ENCODE assay signal across 10 cellular contexts in the genomic region with DNA sequence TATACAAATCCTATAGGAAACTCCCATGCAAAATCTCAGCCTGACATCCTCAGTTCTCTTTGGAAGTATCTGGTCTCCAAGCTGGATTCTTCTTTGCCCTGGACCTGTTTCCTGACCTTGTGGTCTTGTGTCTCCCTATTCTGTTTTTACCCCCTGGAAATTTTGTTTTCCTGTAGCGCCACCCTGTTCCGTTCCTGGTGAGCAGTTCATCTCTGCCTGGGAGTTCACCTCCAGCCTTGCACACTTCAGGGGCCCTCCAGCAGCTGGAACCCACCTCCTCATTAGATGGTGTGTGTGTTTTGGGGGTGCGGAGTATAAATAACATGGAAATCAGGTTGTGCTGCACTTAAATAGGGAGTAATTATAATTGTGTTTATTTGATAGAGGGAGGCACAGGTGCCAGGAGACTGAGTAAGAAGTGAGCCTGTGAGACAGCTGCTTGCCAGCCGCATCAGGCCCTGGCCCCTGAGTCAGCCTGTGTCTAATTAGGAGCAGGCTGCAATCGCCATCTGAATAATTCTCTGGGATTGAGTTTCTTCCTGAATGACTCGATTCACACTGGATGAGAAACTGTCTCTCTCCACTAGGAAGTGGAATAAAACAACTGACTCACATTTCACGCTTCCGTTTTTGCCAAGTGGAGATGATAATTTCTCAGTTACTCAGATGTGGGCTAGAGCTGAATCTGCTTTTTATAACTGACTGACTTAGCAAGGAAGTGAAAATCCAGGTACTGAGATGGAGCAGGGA.
DNase-seq lines count a peak whose midpoint lies in the region; ATAC-seq, FAIRE-seq and TF ChIP-seq lines count a peak whose summit lies in the region.
"Had no signal": no experiment of that assay in that cellular context is flagged by ENCODE, and none has a peak within 500 bp of the region (broad histone marks: within the 10 kb centered on the region; RNA-seq: fewer than 3 reads in every experiment).

No MANE protein-coding gene starts in this region.

- no peaks in the 10 kb centered on the region for H3K27me3 Mint-ChIP-seq in activated CD8-positive, alpha-beta T cell treated with anti-CD3 and anti-CD28 coated beads, Interleukin-2, amount 10 ng/mL, durations not matched to agents 7 days and 5 days (ENCODE audit: low read depth)
- H3K27me3 Mint-ChIP-seq: activated naive CD8-positive, alpha-beta T cell had no signal

- H3K36me3 Mint-ChIP-seq in activated CD8-positive, alpha-beta T cell treated with anti-CD3 and anti-CD28 coated beads, Interleukin-2, amount 10 ng/mL, durations not matched to agents 7 days and 5 days (ENCODE audit: low read depth): no peaks in the 10 kb centered on the region
- H3K36me3 Mint-ChIP-seq: activated naive CD8-positive, alpha-beta T cell had no signal

- no peak overlapping the region for H3K4me3 Mint-ChIP-seq in activated CD8-positive, alpha-beta T cell treated with anti-CD3 and anti-CD28 coated beads, Interleukin-2, amount 10 ng/mL, durations not matched to agents 7 days and 5 days
- H3K4me3 Mint-ChIP-seq: activated naive CD8-positive, alpha-beta T cell had no signal

- H3K36me3 ChIP-seq in small intestine (ENCODE audit: control insufficient read depth in 2 of 2, insufficient read depth in 2 of 2, low read length in 2 of 2): no peaks in the 10 kb centered on the region

- no peaks in the 10 kb centered on the region for H3K9me3 ChIP-seq in small intestine (ENCODE audit: control insufficient read depth, low read depth)

- H3K9me3 Mint-ChIP-seq in activated CD8-positive, alpha-beta T cell treated with anti-CD3 and anti-CD28 coated beads, Interleukin-2, amount 10 ng/mL, durations not matched to agents 7 days and 5 days (ENCODE audit: insufficient read depth): no peaks in the 10 kb centered on the region

- H3K4me3 ChIP-seq in retinal pigment epithelial cell (ENCODE audit: low read length): no peak overlapping the region
- H3K4me3 ChIP-seq in small intestine (ENCODE audit: low read depth in 1 of 2, low read length in 2 of 2): no peak overlapping the region

- H3K27me3 ChIP-seq in small intestine (ENCODE audit: control insufficient read depth in 2 of 2, insufficient read depth in 2 of 2, low read length in 2 of 2): peaks cover 2% of the 10 kb centered on the region in 2 donors

- no peak for FAIRE-seq in small intestine (lab: Jason Lieb, UNC)

- H3K27ac Mint-ChIP-seq in activated CD8-positive, alpha-beta T cell treated with anti-CD3 and anti-CD28 coated beads, Interleukin-2, amount 10 ng/mL, durations not matched to agents 7 days and 5 days: no peak overlapping the region
- H3K27ac Mint-ChIP-seq: activated naive CD8-positive, alpha-beta T cell had no signal

- 74 to 77% (median 74%) methylated on average over 8 of the region's 8 CpGs for WGBS in small intestine, 3 donors

- CTCF ChIA-PET in activated CD8-positive, alpha-beta T cell treated with anti-CD3 and anti-CD28 coated beads, Interleukin-2, amount 10 ng/mL, durations not matched to agents 7 days and 5 days (lab: Charles Lee): interaction anchor here (0.7 kb wide), 1 partner anchor 334 kb away, joined by 3 read pairs; no protein-coding TSS in a partner anchor

- no peak for ATAC-seq in HG03159 (IDR thresholded peaks at IDR 0.05; ENCODE audit: unreplicated experiment)
- ATAC-seq in activated CD8-positive, alpha-beta T cell treated with anti-CD3 and anti-CD28 coated beads, Interleukin-2, amount 10 ng/mL, durations not matched to agents 7 days and 5 days: no peak

- no peaks in the 10 kb centered on the region for H3K4me1 ChIP-seq in small intestine (ENCODE audit: control insufficient read depth in 2 of 2, insufficient read depth in 1 of 2, low read depth in 1 of 2, low read length in 1 of 2)

- POLR2A ChIA-PET in activated CD8-positive, alpha-beta T cell treated with anti-CD3 and anti-CD28 coated beads, Interleukin-2, amount 10 ng/mL, durations not matched to agents 7 days and 5 days (lab: Charles Lee): no interaction called here

- H3K4me1 Mint-ChIP-seq in activated CD8-positive, alpha-beta T cell treated with anti-CD3 and anti-CD28 coated beads, Interleukin-2, amount 10 ng/mL, durations not matched to agents 7 days and 5 days (ENCODE audit: low read depth): no peaks in the 10 kb centered on the region

- DNase-seq in HCEC 1CT (peak; percentile 99), NOMO-1 treated with dmso at 0.1 percent for 144 hours (lab: John Stamatoyannopoulos, UW; ENCODE audit: unreplicated experiment) (peak; percentile 15), fibroblast of gingiva (ENCODE audit: low read depth) (peak; percentile 80), retinal pigment epithelial cell (ENCODE audit: low read depth) (peak; percentile 39), small intestine (no peak)
- DNase-seq in activated CD8-positive, alpha-beta T cell treated with anti-CD3 and anti-CD28 coated beads, Interleukin-2, amount 10 ng/mL, durations not matched to agents 7 days and 5 days: no peak
- DNase-seq in activated T-cell treated with anti-CD3 and anti-CD28 coated beads, Interleukin-2, amount 50 U/mL, for 1 hour: no peak
- DNase-seq: NCI-H526 treated with DMSO at 0.1 percent for 48 hours had no signal

- H3K27ac ChIP-seq in small intestine (ENCODE audit: low read depth in 1 of 2, low read length in 1 of 2): no peak overlapping the region

- no peak for TF ChIP-seq CTCF in retinal pigment epithelial cell (conservative IDR thresholded peaks at IDR 0.05; ENCODE audit: low read depth, low read length)

Comparison
In these comparisons a context has a peak if more than half of its experiments do, and no peak if none do; other contexts are left out.
1. DNase-seq: peak in HCEC 1CT (single experiment), NOMO-1 treated with dmso at 0.1 percent for 144 hours (single experiment), fibroblast of gingiva (single experiment) and retinal pigment epithelial cell (single experiment); none in small intestine (single experiment), activated CD8-positive, alpha-beta T cell treated with anti-CD3 and anti-CD28 coated beads, Interleukin-2, amount 10 ng/mL, durations not matched to agents 7 days and 5 days (single experiment) and activated T-cell treated with anti-CD3 and anti-CD28 coated beads, Interleukin-2, amount 50 U/mL, for 1 hour (single experiment).